In genomic region chr3:42518800-42519567, GRCh38 we compare ENCODE assay signal across 11 cellular contexts. TPM values are rescaled to one million over a fixed set of nuclear protein-coding genes. Genes with fewer than 3 reads are reported as not detected.
A peak's percentile ranks its signal among the peaks of the same experiment; 100 is the strongest.
DNase-seq lines count a peak whose midpoint lies in the region; ATAC-seq, FAIRE-seq and TF ChIP-seq lines count a peak whose summit lies in the region.
"Had no signal": no experiment of that assay in that cellular context is flagged by ENCODE, and none has a peak within 500 bp of the region (broad histone marks: within the 10 kb centered on the region; RNA-seq: fewer than 3 reads in every experiment).

No MANE protein-coding gene starts in this region.

- in situ Hi-C loops in G401 (cut with HindIII; ENCODE audit: low sequenced_read_pairs), result no loop called here

- H3K36me3 Mint-ChIP-seq in activated CD8-positive, alpha-beta memory T cell treated with anti-CD3 and anti-CD28 coated beads, Interleukin-2, amount 10 ng/mL, durations not matched to agents 7 days and 5 days, result no peaks in the 10 kb centered on the region
- H3K36me3 Mint-ChIP-seq in activated naive CD8-positive, alpha-beta T cell treated with anti-CD3 and anti-CD28 coated beads, Interleukin-2, amount 10 ng/mL, durations not matched to agents 7 days and 5 days, result no peaks in the 10 kb centered on the region
- no peaks in the 10 kb centered on the region for H3K36me3 Mint-ChIP-seq in nephron progenitor cell (ENCODE audit: low read depth)

- peak; percentile 13 for TF ChIP-seq CTCF in nephron progenitor cell (IDR thresholded peaks at IDR 0.05)
- TF ChIP-seq CTCF in pancreas (IDR thresholded peaks at IDR 0.05), result no peak

- ATAC-seq in activated CD8-positive, alpha-beta memory T cell treated with anti-CD3 and anti-CD28 coated beads, Interleukin-2, amount 10 ng/mL, durations not matched to agents 7 days and 5 days, result peak; percentile 46
- peak; percentile 63 for ATAC-seq in activated naive CD8-positive, alpha-beta T cell treated with anti-CD3 and anti-CD28 coated beads, Interleukin-2, amount 10 ng/mL, durations not matched to agents 7 days and 5 days (ENCODE audit: low read depth)
- no peak for ATAC-seq in pancreas
- ATAC-seq: body of pancreas had no signal

- peaks cover 10% of the 10 kb centered on the region for H3K4me1 Mint-ChIP-seq in activated CD8-positive, alpha-beta memory T cell treated with anti-CD3 and anti-CD28 coated beads, Interleukin-2, amount 10 ng/mL, durations not matched to agents 7 days and 5 days
- peaks cover 14% of the 10 kb centered on the region for H3K4me1 Mint-ChIP-seq in activated naive CD8-positive, alpha-beta T cell treated with anti-CD3 and anti-CD28 coated beads, Interleukin-2, amount 10 ng/mL, durations not matched to agents 7 days and 5 days
- peaks cover 8% of the 10 kb centered on the region for H3K4me1 Mint-ChIP-seq in nephron progenitor cell

- POLR2A ChIA-PET in activated naive CD8-positive, alpha-beta T cell treated with anti-CD3 and anti-CD28 coated beads, Interleukin-2, amount 10 ng/mL, durations not matched to agents 7 days and 5 days (lab: Charles Lee), result interaction anchor here (1.3 kb wide), 1 partner anchor 17 kb away, joined by 5 read pairs; the partner anchor contains the start of gene VIPR1

- DNase-seq in activated CD8-positive, alpha-beta memory T cell treated with anti-CD3 and anti-CD28 coated beads, Interleukin-2, amount 10 ng/mL, durations not matched to agents 7 days and 5 days, result peak; percentile 62
- no peak for DNase-seq in activated CD8-positive, alpha-beta memory T cell treated with anti-CD3 and anti-CD28 coated beads for 24 hours
- DNase-seq in NOMO-1 treated with dmso at 0.1 percent for 144 hours (lab: John Stamatoyannopoulos, UW; ENCODE audit: unreplicated experiment) (peak; percentile 19), nephron progenitor cell (no peak), pancreas (no peak), G401 (ENCODE audit: low spot score) (no peak), amniotic stem cell (lab: John Stamatoyannopoulos, UW) (no peak)
- DNase-seq in activated naive CD8-positive, alpha-beta T cell treated with anti-CD3 and anti-CD28 coated beads, Interleukin-2, amount 10 ng/mL, durations not matched to agents 7 days and 5 days, result peak; percentile 57
- DNase-seq: occipital lobe had no signal

- CTCF ChIA-PET in activated CD8-positive, alpha-beta memory T cell treated with anti-CD3 and anti-CD28 coated beads, Interleukin-2, amount 10 ng/mL, durations not matched to agents 7 days and 5 days (lab: Charles Lee), result interaction anchor here (0.9 to 3.8 kb wide), 7 partner anchors 9 to 34 kb away, joined by 3 to 12 read pairs (median 4); partner anchors contain the start of gene VIPR1

- no peaks in the 10 kb centered on the region for H3K4me1 ChIP-seq in pancreas
- H3K4me1 ChIP-seq: body of pancreas had no signal

- no peaks in the 10 kb centered on the region for H3K27me3 Mint-ChIP-seq in activated CD8-positive, alpha-beta memory T cell treated with anti-CD3 and anti-CD28 coated beads, Interleukin-2, amount 10 ng/mL, durations not matched to agents 7 days and 5 days
- H3K27me3 Mint-ChIP-seq in activated naive CD8-positive, alpha-beta T cell treated with anti-CD3 and anti-CD28 coated beads, Interleukin-2, amount 10 ng/mL, durations not matched to agents 7 days and 5 days, result no peaks in the 10 kb centered on the region
- peaks cover 4% of the 10 kb centered on the region for H3K27me3 Mint-ChIP-seq in nephron progenitor cell (ENCODE audit: low read depth, poor library complexity)

- H3K4me3 Mint-ChIP-seq in activated CD8-positive, alpha-beta memory T cell treated with anti-CD3 and anti-CD28 coated beads, Interleukin-2, amount 10 ng/mL, durations not matched to agents 7 days and 5 days, result no peak overlapping the region
- no peak overlapping the region for H3K4me3 Mint-ChIP-seq in activated naive CD8-positive, alpha-beta T cell treated with anti-CD3 and anti-CD28 coated beads, Interleukin-2, amount 10 ng/mL, durations not matched to agents 7 days and 5 days
- H3K4me3 Mint-ChIP-seq in nephron progenitor cell, result no peak overlapping the region

- 73 to 79% methylated on average over 6 of the region's 6 CpGs for WGBS in pancreas, 2 donors

- no peaks in the 10 kb centered on the region for H3K36me3 ChIP-seq in pancreas

- no peak overlapping the region for H3K27ac Mint-ChIP-seq in activated CD8-positive, alpha-beta memory T cell treated with anti-CD3 and anti-CD28 coated beads, Interleukin-2, amount 10 ng/mL, durations not matched to agents 7 days and 5 days
- H3K27ac Mint-ChIP-seq in activated naive CD8-positive, alpha-beta T cell treated with anti-CD3 and anti-CD28 coated beads, Interleukin-2, amount 10 ng/mL, durations not matched to agents 7 days and 5 days, result no peak overlapping the region
- H3K27ac Mint-ChIP-seq in nephron progenitor cell, result no peak overlapping the region

- no peaks in the 10 kb centered on the region for H3K9me3 ChIP-seq in pancreas
- H3K9me3 ChIP-seq: body of pancreas had no signal

- no peaks in the 10 kb centered on the region for H3K27me3 ChIP-seq in pancreas
- H3K27me3 ChIP-seq: body of pancreas, hepatocyte had no signal

- no peaks in the 10 kb centered on the region for H3K9me3 Mint-ChIP-seq in activated CD8-positive, alpha-beta memory T cell treated with anti-CD3 and anti-CD28 coated beads, Interleukin-2, amount 10 ng/mL, durations not matched to agents 7 days and 5 days (ENCODE audit: low read depth)
- H3K9me3 Mint-ChIP-seq in activated naive CD8-positive, alpha-beta T cell treated with anti-CD3 and anti-CD28 coated beads, Interleukin-2, amount 10 ng/mL, durations not matched to agents 7 days and 5 days, result no peaks in the 10 kb centered on the region
- no peaks in the 10 kb centered on the region for H3K9me3 Mint-ChIP-seq in nephron progenitor cell

- intact Hi-C loops in pancreas (cut with DNase I), result no loop called here

- FAIRE-seq in pancreas (lab: Jason Lieb, UNC), result no peak

- H3K27ac ChIP-seq in pancreas, result no peak overlapping the region
- H3K27ac ChIP-seq: body of pancreas had no signal

- no peak overlapping the region for H3K4me3 ChIP-seq in pancreas
- H3K4me3 ChIP-seq: body of pancreas, hepatocyte had no signal

RNA-seq across cellular contexts. Expression of gene VIPR1, which starts 16.5 kb away (rescaled TPM):
- 1 to 10 TPM in 1 of 2 experiments, under 1 TPM in 1; 0.14 to 1.9 TPM for total RNA-seq in activated CD8-positive, alpha-beta memory T cell treated with anti-CD3 and anti-CD28 coated beads, Interleukin-2, amount 10 ng/mL, durations not matched to agents 7 days and 5 days
- total RNA-seq in activated naive CD8-positive, alpha-beta T cell treated with anti-CD3 and anti-CD28 coated beads, Interleukin-2, amount 10 ng/mL, durations not matched to agents 7 days and 5 days, result 10 to 100 TPM; 22.3 to 26.9 TPM
- total RNA-seq in pancreas, result 1 to 10 TPM in 5 of 6 donors, under 1 TPM in 1; 0.47 to 3.4 (median 1.9) TPM
- 10 to 100 TPM in 1 of 2 donors, 1 to 10 TPM in 1; 3.4 to 10.6 TPM for polyA plus RNA-seq in pancreas
- 0.14 TPM in 1 of 2 replicates, not detected in the other for total RNA-seq in G401 (2014; rRNA removed; shearing (Covaris generic))

Comparison
In these comparisons a context has a peak if more than half of its experiments do, and no peak if none do; other contexts are left out.
1. DNase-seq: peak in activated CD8-positive, alpha-beta memory T cell treated with anti-CD3 and anti-CD28 coated beads, Interleukin-2, amount 10 ng/mL, durations not matched to agents 7 days and 5 days (single experiment), NOMO-1 treated with dmso at 0.1 percent for 144 hours (single experiment) and activated naive CD8-positive, alpha-beta T cell treated with anti-CD3 and anti-CD28 coated beads, Interleukin-2, amount 10 ng/mL, durations not matched to agents 7 days and 5 days (single experiment); none in activated CD8-positive, alpha-beta memory T cell treated with anti-CD3 and anti-CD28 coated beads for 24 hours (single experiment), nephron progenitor cell (single experiment), pancreas (0 of 6), G401 (single experiment) and amniotic stem cell (single experiment).
2. ATAC-seq: peak in activated CD8-positive, alpha-beta memory T cell treated with anti-CD3 and anti-CD28 coated beads, Interleukin-2, amount 10 ng/mL, durations not matched to agents 7 days and 5 days (single experiment) and activated naive CD8-positive, alpha-beta T cell treated with anti-CD3 and anti-CD28 coated beads, Interleukin-2, amount 10 ng/mL, durations not matched to agents 7 days and 5 days (single experiment); none in pancreas (0 of 4).
3. RNA of gene VIPR1, which starts 16.5 kb away (total RNA-seq): 22.3 to 26.9 TPM in activated naive CD8-positive, alpha-beta T cell treated with anti-CD3 and anti-CD28 coated beads, Interleukin-2, amount 10 ng/mL, durations not matched to agents 7 days and 5 days; 0.47 to 3.4 TPM in pancreas, 0.14 to 1.9 TPM in activated CD8-positive, alpha-beta memory T cell treated with anti-CD3 and anti-CD28 coated beads, Interleukin-2, amount 10 ng/mL, durations not matched to agents 7 days and 5 days and 0.14 TPM in G401; every median in the first group is over 4 times any median in the second.